11 cellular contexts compared by ENCODE assay signal in the genomic region with DNA sequence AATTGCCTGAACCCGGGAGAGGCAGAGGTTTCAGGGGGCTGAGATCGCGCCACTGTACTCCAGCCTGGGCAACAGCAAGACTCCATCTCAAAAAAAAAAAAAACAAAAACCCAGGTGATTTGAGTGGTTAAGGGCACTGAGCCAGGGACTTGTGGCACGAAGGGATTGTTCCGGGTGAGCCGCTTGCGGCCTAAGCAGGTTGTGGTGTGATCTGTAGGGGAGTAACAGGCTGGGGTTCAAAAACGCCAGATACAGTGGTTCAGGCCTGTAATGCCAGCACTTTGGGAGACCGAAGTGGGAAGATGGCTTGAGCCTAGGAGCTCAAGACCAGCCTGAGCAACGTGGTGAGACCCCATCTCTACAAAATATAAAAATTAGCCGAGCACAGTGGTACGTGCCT. TPM values are rescaled to one million over a fixed set of nuclear protein-coding genes. Genes with fewer than 3 reads are reported as not detected.
A peak's percentile ranks its signal among the peaks of the same experiment; 100 is the strongest.
DNase-seq lines count a peak whose midpoint lies in the region; ATAC-seq and TF ChIP-seq lines count a peak whose summit lies in the region.
"Not testable (repeated sequence)": the region's sequence is repeated elsewhere in the genome, so short reads cannot be mapped to it uniquely, and the experiment has no call there.
"Had no signal": no experiment of that assay in that cellular context is flagged by ENCODE, and none has a peak within 500 bp of the region (broad histone marks: within the 10 kb centered on the region; RNA-seq: fewer than 3 reads in every experiment).

No MANE protein-coding gene starts in this region.

- not testable (repeated sequence) for H3K36me3 Mint-ChIP-seq in T-helper 1 cell treated with Interleukin-12 subunit alpha and Interleukin-12 subunit beta and Interleukin-4 antibody, amounts not matched to agents 30 μg/mL and 1 μg/mL, for 36 hours (ENCODE audit: low read depth); activated naive CD8-positive, alpha-beta T cell treated with anti-CD3 and anti-CD28 coated beads, Interleukin-2, amount 10 ng/mL, durations not matched to agents 7 days and 5 days

- peak overlapping the region; percentile 63 for H3K27ac Mint-ChIP-seq in T-helper 1 cell treated with Interleukin-12 subunit alpha and Interleukin-12 subunit beta and Interleukin-4 antibody, amounts not matched to agents 30 μg/mL and 1 μg/mL, for 36 hours
- H3K27ac Mint-ChIP-seq in activated naive CD8-positive, alpha-beta T cell treated with anti-CD3 and anti-CD28 coated beads, Interleukin-2, amount 10 ng/mL, durations not matched to agents 7 days and 5 days, result peak overlapping the region; percentile 75

- 39 to 53% methylated on average over 5 to 12 of the region's 12 CpGs for WGBS in thyroid gland, 2 donors

- not testable (repeated sequence) for H3K4me3 ChIP-seq in thyroid gland (replicated peaks in 1 of 3)

- not testable (repeated sequence) for H3K4me1 Mint-ChIP-seq in T-helper 1 cell treated with Interleukin-12 subunit alpha and Interleukin-12 subunit beta and Interleukin-4 antibody, amounts not matched to agents 30 μg/mL and 1 μg/mL, for 36 hours (ENCODE audit: low read depth); activated naive CD8-positive, alpha-beta T cell treated with anti-CD3 and anti-CD28 coated beads, Interleukin-2, amount 10 ng/mL, durations not matched to agents 7 days and 5 days

- not testable (repeated sequence) for H3K4me1 ChIP-seq in thyroid gland

- not testable (repeated sequence) for H3K36me3 ChIP-seq in thyroid gland

- TF ChIP-seq POLR2A in thyroid gland (IDR thresholded peaks at IDR 0.05), result not testable (repeated sequence)

- not testable (repeated sequence) for H3K9me3 ChIP-seq in thyroid gland

- ATAC-seq in HG02610 (IDR thresholded peaks at IDR 0.05; ENCODE audit: unreplicated experiment) (peak; percentile 47), left colon (peak; percentile 27)
- peak; percentile 55 for ATAC-seq in activated naive CD8-positive, alpha-beta T cell treated with anti-CD3 and anti-CD28 coated beads, Interleukin-2, amount 10 ng/mL, durations not matched to agents 7 days and 5 days (ENCODE audit: low read depth)

- not testable (repeated sequence) for H3K27me3 ChIP-seq in thyroid gland

- H3K27ac ChIP-seq in thyroid gland, result peak overlapping the region in 1 of 3 donors; percentile 36

- DNase-seq in DMS79 treated with DMSO at 0.1 percent for 48 hours (lab: John Stamatoyannopoulos, UW), result peak; percentile 12
- peak; percentile 23 for DNase-seq in NCI-H2029 (lab: John Stamatoyannopoulos, UW)
- DNase-seq in activated CD8-positive, alpha-beta memory T cell treated with anti-CD3 and anti-CD28 coated beads, Interleukin-2, amount 50 U/mL, for 48 hours, result peak; percentile 53
- DNase-seq in activated naive CD8-positive, alpha-beta T cell treated with anti-CD3 and anti-CD28 coated beads, Interleukin-2, amount 10 ng/mL, durations not matched to agents 7 days and 5 days, result not testable (repeated sequence)
- peak in 1 of 2 donors; percentile 22 for DNase-seq in left colon
- DNase-seq in thyroid gland, result peak; percentile 44 to 65

- not testable (repeated sequence) for TF ChIP-seq CTCF in thyroid gland (IDR thresholded peaks at IDR 0.05)

- H3K27me3 Mint-ChIP-seq in T-helper 1 cell treated with Interleukin-12 subunit alpha and Interleukin-12 subunit beta and Interleukin-4 antibody, amounts not matched to agents 30 μg/mL and 1 μg/mL, for 36 hours (ENCODE audit: low read depth); activated naive CD8-positive, alpha-beta T cell treated with anti-CD3 and anti-CD28 coated beads, Interleukin-2, amount 10 ng/mL, durations not matched to agents 7 days and 5 days: not testable (repeated sequence)

- intact Hi-C loops in left colon (cut with DNase I, micrococcal nuclease); thyroid gland (cut with DNase I): not testable (repeated sequence)

- H3K4me3 Mint-ChIP-seq in T-helper 1 cell treated with Interleukin-12 subunit alpha and Interleukin-12 subunit beta and Interleukin-4 antibody, amounts not matched to agents 30 μg/mL and 1 μg/mL, for 36 hours; activated naive CD8-positive, alpha-beta T cell treated with anti-CD3 and anti-CD28 coated beads, Interleukin-2, amount 10 ng/mL, durations not matched to agents 7 days and 5 days: not testable (repeated sequence)

- POLR2A ChIA-PET in activated naive CD8-positive, alpha-beta T cell treated with anti-CD3 and anti-CD28 coated beads, Interleukin-2, amount 10 ng/mL, durations not matched to agents 7 days and 5 days (lab: Charles Lee), result not testable (repeated sequence)

- not testable (repeated sequence) for H3K9me3 Mint-ChIP-seq in T-helper 1 cell treated with Interleukin-12 subunit alpha and Interleukin-12 subunit beta and Interleukin-4 antibody, amounts not matched to agents 30 μg/mL and 1 μg/mL, for 36 hours; activated naive CD8-positive, alpha-beta T cell treated with anti-CD3 and anti-CD28 coated beads, Interleukin-2, amount 10 ng/mL, durations not matched to agents 7 days and 5 days

RNA-seq across cellular contexts. Expression of a gene that starts 17.7 kb away (rescaled TPM):
- 10 to 100 TPM; 34.3 to 38.6 TPM for total RNA-seq in activated naive CD8-positive, alpha-beta T cell treated with anti-CD3 and anti-CD28 coated beads, Interleukin-2, amount 10 ng/mL, durations not matched to agents 7 days and 5 days
- 100 to 1,000 TPM in 1 of 2 donors, 10 to 100 TPM in 1; 57.9 to 120 TPM for total RNA-seq in left colon
- 10 to 100 TPM; 20.4 to 32.5 (median 25.2) TPM for total RNA-seq in thyroid gland

RNA-seq across cellular contexts. Expression of a gene that starts 19.1 kb away (rescaled TPM):
- total RNA-seq in activated naive CD8-positive, alpha-beta T cell treated with anti-CD3 and anti-CD28 coated beads, Interleukin-2, amount 10 ng/mL, durations not matched to agents 7 days and 5 days, result 1 to 10 TPM in 1 of 2 experiments, under 1 TPM in 1; 0.80 to 1.3 TPM
- total RNA-seq in left colon (1 to 10 TPM; 3.3 to 5.9 TPM), thyroid gland (1 to 10 TPM in 1 of 4 donors, under 1 TPM in 2, not detected in 1; 0.39 to 1.0 (median 0.94) TPM)
- total RNA-seq: cardiac septum had no signal

RNA-seq across cellular contexts. Expression of a gene that starts 34.3 kb away (rescaled TPM):
- total RNA-seq in activated naive CD8-positive, alpha-beta T cell treated with anti-CD3 and anti-CD28 coated beads, Interleukin-2, amount 10 ng/mL, durations not matched to agents 7 days and 5 days, result under 1 TPM; 0.34 to 0.42 TPM
- under 1 TPM; 0.15 to 0.50 TPM for total RNA-seq in left colon
- 10 to 100 TPM in 3 of 4 donors, 1 to 10 TPM in 1; 3.6 to 14.0 (median 13.4) TPM for total RNA-seq in thyroid gland
- total RNA-seq: ascending aorta, mononuclear cell had no signal
